21 cellular contexts compared by ENCODE assay signal in genomic region chr11:131154329-131154728, GRCh38.
"Had no signal": no experiment of that assay in that cellular context is flagged by ENCODE, and none has a peak within 500 bp of the region (broad histone marks: within the 10 kb centered on the region; RNA-seq: fewer than 3 reads in every experiment).

No MANE protein-coding gene starts in this region.

- H3K9me3 Mint-ChIP-seq: activated CD4-positive, alpha-beta T cell treated with anti-CD3 and anti-CD28 coated beads, Interleukin-2, amount 10 ng/mL, durations not matched to agents 7 days and 5 days; activated CD8-positive, alpha-beta T cell treated with anti-CD3 and anti-CD28 coated beads for 36 hours; activated naive CD4-positive, alpha-beta T cell treated with anti-CD3 and anti-CD28 coated beads, Interleukin-2, amount 50 U/mL, for 24 hours; activated T-cell treated with anti-CD3 and anti-CD28 coated beads, Interleukin-2, amount 50 U/mL, for 4 hours; activated T-helper 2 cell treated with anti-CD3 and anti-CD28 coated beads, Interferon-gamma antibody, Interleukin-2, Interleukin-4, amounts not matched to agents 10 μg/mL and 5 μg/mL and 100 μg/mL, durations not matched to agents 14 hours and 24 hours and 36 hours had no signal

- H3K36me3 ChIP-seq: esophagus muscularis mucosa, heart right ventricle, suprapubic skin, tibial artery had no signal

- H3K4me3 Mint-ChIP-seq: activated CD4-positive, alpha-beta T cell treated with anti-CD3 and anti-CD28 coated beads, Interleukin-2, amount 10 ng/mL, durations not matched to agents 7 days and 5 days; activated CD8-positive, alpha-beta T cell treated with anti-CD3 and anti-CD28 coated beads for 36 hours; activated naive CD4-positive, alpha-beta T cell treated with anti-CD3 and anti-CD28 coated beads, Interleukin-2, amount 50 U/mL, for 24 hours; activated naive CD8-positive, alpha-beta T cell treated with anti-CD3 and anti-CD28 coated beads, Interleukin-2, amount 50 U/mL, for 24 hours; activated T-cell treated with anti-CD3 and anti-CD28 coated beads, Interleukin-2, amount 50 U/mL, for 4 hours; naive thymus-derived CD8-positive, alpha-beta T cell had no signal

- H3K9me3 ChIP-seq: esophagus muscularis mucosa, heart right ventricle, suprapubic skin, tibial artery had no signal

- H3K27ac Mint-ChIP-seq: activated CD4-positive, alpha-beta T cell treated with anti-CD3 and anti-CD28 coated beads, Interleukin-2, amount 10 ng/mL, durations not matched to agents 7 days and 5 days; activated CD8-positive, alpha-beta T cell treated with anti-CD3 and anti-CD28 coated beads for 36 hours; activated naive CD4-positive, alpha-beta T cell treated with anti-CD3 and anti-CD28 coated beads, Interleukin-2, amount 50 U/mL, for 24 hours; activated naive CD8-positive, alpha-beta T cell treated with anti-CD3 and anti-CD28 coated beads, Interleukin-2, amount 50 U/mL, for 24 hours; activated T-helper 2 cell treated with anti-CD3 and anti-CD28 coated beads, Interferon-gamma antibody, Interleukin-2, Interleukin-4, amounts not matched to agents 10 μg/mL and 5 μg/mL and 100 μg/mL, durations not matched to agents 14 hours and 24 hours and 36 hours; naive thymus-derived CD8-positive, alpha-beta T cell had no signal

- H3K27ac ChIP-seq: esophagus muscularis mucosa, heart right ventricle, suprapubic skin, tibial artery had no signal

- DNase-seq: activated CD4-positive, alpha-beta T cell treated with anti-CD3 and anti-CD28 coated beads for 1 hour; activated CD4-positive, alpha-beta T cell treated with anti-CD3 and anti-CD28 coated beads, Interleukin-2, amount 10 ng/mL, durations not matched to agents 7 days and 5 days; activated CD8-positive, alpha-beta T cell treated with anti-CD3 and anti-CD28 coated beads for 36 hours; activated naive CD8-positive, alpha-beta T cell treated with anti-CD3 and anti-CD28 coated beads, Interleukin-2, amount 50 U/mL, for 24 hours; activated T-cell treated with anti-CD3 and anti-CD28 coated beads, Interleukin-2, amount 50 U/mL, for 4 hours; amygdala; cortex of kidney; foreskin melanocyte; heart right ventricle; midbrain; naive thymus-derived CD8-positive, alpha-beta T cell; posterior cingulate gyrus; right cardiac atrium; stimulated activated CD4-positive, alpha-beta T cell treated with anti-CD3 and anti-CD28 coated beads, Interleukin-15, amount 100 ng/mL, for 24 hours; stimulated activated naive CD4-positive, alpha-beta T cell; T-helper 2 cell; tibial artery had no signal

- H3K4me3 ChIP-seq: esophagus muscularis mucosa, heart right ventricle, suprapubic skin, tibial artery had no signal

- H3K27me3 ChIP-seq: esophagus muscularis mucosa, suprapubic skin, tibial artery had no signal

- H3K36me3 Mint-ChIP-seq: activated naive CD4-positive, alpha-beta T cell treated with anti-CD3 and anti-CD28 coated beads, Interleukin-2, amount 50 U/mL, for 24 hours; naive thymus-derived CD8-positive, alpha-beta T cell had no signal

- H3K4me1 Mint-ChIP-seq: activated CD4-positive, alpha-beta T cell treated with anti-CD3 and anti-CD28 coated beads, Interleukin-2, amount 10 ng/mL, durations not matched to agents 7 days and 5 days; activated naive CD4-positive, alpha-beta T cell treated with anti-CD3 and anti-CD28 coated beads, Interleukin-2, amount 50 U/mL, for 24 hours; activated naive CD8-positive, alpha-beta T cell treated with anti-CD3 and anti-CD28 coated beads, Interleukin-2, amount 50 U/mL, for 24 hours; naive thymus-derived CD8-positive, alpha-beta T cell had no signal

- H3K4me1 ChIP-seq: esophagus muscularis mucosa, heart right ventricle, suprapubic skin, tibial artery had no signal

- H3K27me3 Mint-ChIP-seq: activated CD4-positive, alpha-beta T cell treated with anti-CD3 and anti-CD28 coated beads, Interleukin-2, amount 10 ng/mL, durations not matched to agents 7 days and 5 days; activated CD8-positive, alpha-beta T cell treated with anti-CD3 and anti-CD28 coated beads for 36 hours; activated naive CD8-positive, alpha-beta T cell treated with anti-CD3 and anti-CD28 coated beads, Interleukin-2, amount 50 U/mL, for 24 hours had no signal

- ATAC-seq: activated CD8-positive, alpha-beta T cell treated with anti-CD3 and anti-CD28 coated beads for 36 hours; activated naive CD8-positive, alpha-beta T cell treated with anti-CD3 and anti-CD28 coated beads, Interleukin-2, amount 50 U/mL, for 24 hours; activated T-cell treated with anti-CD3 and anti-CD28 coated beads, Interleukin-2, amount 50 U/mL, for 4 hours; heart right ventricle; naive thymus-derived CD8-positive, alpha-beta T cell; right cardiac atrium had no signal
